ENCODE assay signal across 20 cellular contexts in the genomic region with DNA sequence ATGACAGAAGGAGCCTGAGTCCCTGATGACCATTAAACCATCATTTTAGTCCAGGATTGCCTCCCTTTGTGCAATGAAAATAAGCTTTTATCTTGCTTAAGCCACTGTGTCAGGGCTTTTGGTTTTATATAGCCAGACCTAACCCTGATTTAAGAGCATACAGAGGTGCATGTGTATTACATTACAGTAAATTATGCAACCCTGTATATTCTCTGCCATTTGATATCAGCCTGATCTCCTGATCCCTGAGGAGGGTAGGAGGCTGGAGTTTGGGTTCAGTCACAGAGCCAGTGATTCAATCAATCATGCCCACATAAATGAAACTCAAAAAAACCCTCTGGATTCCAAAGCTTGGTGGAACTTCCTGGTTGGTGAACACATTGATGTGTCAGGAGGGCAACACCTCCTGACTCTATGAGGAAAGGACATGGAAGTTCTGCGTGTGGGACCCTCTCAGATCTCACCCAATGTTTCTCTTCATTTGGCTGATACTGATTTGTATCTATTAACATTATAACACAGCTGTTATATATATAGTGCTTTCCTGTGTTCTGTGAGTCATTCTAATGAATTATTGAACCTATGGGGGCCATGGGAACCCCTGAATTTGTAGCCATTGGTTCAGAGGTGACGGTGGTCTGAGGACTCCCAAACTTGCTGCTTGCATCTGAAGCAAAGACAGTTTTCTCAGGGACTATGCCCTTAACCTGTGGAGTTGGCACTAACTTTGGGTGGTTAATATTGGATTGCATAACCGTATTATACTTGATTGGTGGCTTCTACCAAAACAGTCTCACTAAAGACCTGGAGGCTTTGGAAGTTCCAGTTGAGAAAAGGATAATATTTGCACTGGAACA. TPM values are rescaled to one million over a fixed set of nuclear protein-coding genes. Genes with fewer than 3 reads are reported as not detected.
DNase-seq lines count a peak whose midpoint lies in the region; ATAC-seq, FAIRE-seq and TF ChIP-seq lines count a peak whose summit lies in the region.
"Had no signal": no experiment of that assay in that cellular context is flagged by ENCODE, and none has a peak within 500 bp of the region (broad histone marks: within the 10 kb centered on the region; RNA-seq: fewer than 3 reads in every experiment).

No MANE protein-coding gene starts in this region.

- H3K27ac Mint-ChIP-seq in natural killer cell = no peak overlapping the region
- H3K27ac Mint-ChIP-seq: CD4-positive, alpha-beta memory T cell had no signal

- FAIRE-seq in bronchial epithelial cell (lab: Jason Lieb, UNC) = no peak
- FAIRE-seq: GM19239 had no signal

- H3K4me1 Mint-ChIP-seq in natural killer cell = no peaks in the 10 kb centered on the region
- H3K4me1 Mint-ChIP-seq: CD4-positive, alpha-beta memory T cell had no signal

- TF ChIP-seq EP300 in suprapubic skin (IDR thresholded peaks at IDR 0.05) = no peak

- H3K27ac ChIP-seq in gastrocnemius medialis (peak overlapping the region in 1 of 4 donors; percentile 29), suprapubic skin (no peak overlapping the region)

- peak; percentile 88 for ATAC-seq in left lobe of liver
- ATAC-seq in gastrocnemius medialis = peak; percentile 81 to 83
- ATAC-seq in natural killer cell = no peak
- ATAC-seq: Right ventricle myocardium inferior had no signal

- no peak overlapping the region for H3K4me3 ChIP-seq in bronchial epithelial cell (ENCODE audit: low read depth, low read length)
- H3K4me3 ChIP-seq in gastrocnemius medialis = no peak overlapping the region
- no peak overlapping the region for H3K4me3 ChIP-seq in suprapubic skin
- H3K4me3 ChIP-seq: HAP-1 had no signal

- H3K36me3 ChIP-seq in bronchial epithelial cell (ENCODE audit: control insufficient read depth, insufficient read depth, low read length) (no peaks in the 10 kb centered on the region), gastrocnemius medialis (no peaks in the 10 kb centered on the region), suprapubic skin (no peaks in the 10 kb centered on the region)
- H3K36me3 ChIP-seq: BE2C, HAP-1 had no signal

- H3K27me3 ChIP-seq in bronchial epithelial cell (ENCODE audit: control insufficient read depth, insufficient read depth, low read length) (peaks cover 4% of the 10 kb centered on the region), gastrocnemius medialis (no peaks in the 10 kb centered on the region), suprapubic skin (no peaks in the 10 kb centered on the region)
- H3K27me3 ChIP-seq: BE2C had no signal

- H3K36me3 Mint-ChIP-seq in natural killer cell = no peaks in the 10 kb centered on the region
- H3K36me3 Mint-ChIP-seq: CD4-positive, alpha-beta memory T cell had no signal

- 87% methylated on average over 3 of the region's 3 CpGs for WGBS in suprapubic skin

- no peak overlapping the region for H3K4me3 Mint-ChIP-seq in natural killer cell
- H3K4me3 Mint-ChIP-seq: CD4-positive, alpha-beta memory T cell had no signal

- peaks cover 11 to 19% of the 10 kb centered on the region in 2 donors for H3K27me3 Mint-ChIP-seq in natural killer cell (ENCODE audit: low read depth in 2 of 2)

- TF ChIP-seq POLR2A in gastrocnemius medialis (IDR thresholded peaks at IDR 0.05) (no peak), suprapubic skin (IDR thresholded peaks at IDR 0.05) (no peak)

- intact Hi-C loops in gastrocnemius medialis (cut with DNase I; ENCODE audit: low total_unique reads) = no loop called here
- intact Hi-C loops in natural killer cell (cut with micrococcal nuclease) = loop anchor here (10.0 kb wide), 1 partner anchor 1057 kb away; a partner anchor contains a TSS

- DNase-seq in NCI-H69 (lab: John Stamatoyannopoulos, UW) (peak; percentile 35), bronchial epithelial cell (ENCODE audit: low read depth) (peak; percentile 5), left lobe of liver (ENCODE audit: low spot score) (no peak), gastrocnemius medialis (no peak), suprapubic skin (ENCODE audit: low spot score in 2 of 2) (no peak), natural killer cell (no peak)
- DNase-seq in stimulated activated naive CD4-positive, alpha-beta T cell treated with Interleukin-2 at 50 U/mL for 16 hours (lab: John Stamatoyannopoulos, UW) = no peak
- DNase-seq: BE2C; CD4-positive, alpha-beta memory T cell; DND-41; GDM1; IMR-90; Kasumi-1; NCI-H1436 treated with DMSO at 0.1 percent for 48 hours; NCI-H2081; NCI-H446 treated with DMSO at 0.1 percent for 48 hours; NCI-H774 had no signal

- H3K9me3 ChIP-seq in gastrocnemius medialis (no peaks in the 10 kb centered on the region), suprapubic skin (no peaks in the 10 kb centered on the region)
- H3K9me3 ChIP-seq: BE2C, HAP-1 had no signal

- H3K9me3 Mint-ChIP-seq in natural killer cell = no peaks in the 10 kb centered on the region
- H3K9me3 Mint-ChIP-seq: CD4-positive, alpha-beta memory T cell had no signal

- H3K4me1 ChIP-seq in gastrocnemius medialis (no peaks in the 10 kb centered on the region), suprapubic skin (no peaks in the 10 kb centered on the region)
- H3K4me1 ChIP-seq: BE2C had no signal

- in situ Hi-C loops in gastrocnemius medialis (cut with MboI; ENCODE audit: low sequenced_read_pairs in 4 of 4) = no loop called here

- TF ChIP-seq CTCF in bronchial epithelial cell (IDR thresholded peaks at IDR 0.05; ENCODE audit: insufficient read depth, low read length, severe bottlenecking) = no peak
- TF ChIP-seq CTCF in gastrocnemius medialis (IDR thresholded peaks at IDR 0.05 in 4 of 5, conservative IDR thresholded peaks at IDR 0.05 in 1 of 5) = no peak
- TF ChIP-seq CTCF in suprapubic skin (IDR thresholded peaks at IDR 0.05) = no peak
- no peak for TF ChIP-seq CTCF in natural killer cell (IDR thresholded peaks at IDR 0.05)

RNA-seq across cellular contexts. Expression of a gene that starts 7.5 kb away (rescaled TPM):
- 12.9 and 20.5 TPM in 2 replicates for total RNA-seq in bronchial epithelial cell
- 8.4 TPM for total RNA-seq in left lobe of liver
- total RNA-seq in gastrocnemius medialis = 10 to 100 TPM; 15.5 to 19.4 (median 18.6) TPM
- total RNA-seq in suprapubic skin = 10 to 100 TPM in 1 of 4 donors, 1 to 10 TPM in 3; 6.1 to 10.1 (median 7.2) TPM
- total RNA-seq in natural killer cell = 10 to 100 TPM in 1 of 3 donors, 1 to 10 TPM in 2; 8.3 to 11.2 (median 9.1) TPM

Comparison
In these comparisons a context has a peak if more than half of its experiments do, and no peak if none do; other contexts are left out.
1. DNase-seq: peak in NCI-H69 (single experiment) and bronchial epithelial cell (single experiment); none in left lobe of liver (single experiment), gastrocnemius medialis (0 of 2), suprapubic skin (0 of 2), natural killer cell (single experiment) and stimulated activated naive CD4-positive, alpha-beta T cell treated with Interleukin-2 at 50 U/mL for 16 hours (single experiment).
2. ATAC-seq: peak in left lobe of liver (single experiment) and gastrocnemius medialis (2 of 2); none in natural killer cell (0 of 3).